Comparison of ENCODE assay signal across 28 cellular contexts in genomic region chr7:37419496-37419895, GRCh38. TPM values are rescaled to one million over a fixed set of nuclear protein-coding genes. Genes with fewer than 3 reads are reported as not detected.
DNase-seq lines count a peak whose midpoint lies in the region; ATAC-seq and TF ChIP-seq lines count a peak whose summit lies in the region.
"Had no signal": no experiment of that assay in that cellular context is flagged by ENCODE, and none has a peak within 500 bp of the region (broad histone marks: within the 10 kb centered on the region; RNA-seq: fewer than 3 reads in every experiment).

No MANE protein-coding gene starts in this region.

- no peak for TF ChIP-seq POLR2A in tibial nerve (IDR thresholded peaks at IDR 0.05)

- intact Hi-C loops in CD4-positive, alpha-beta T cell (cut with DNase I, micrococcal nuclease) = loop anchor here in 1 of 2 experiments (2.0 kb wide), 1 partner anchor 13 kb away; no protein-coding TSS in a partner anchor

- no peaks in the 10 kb centered on the region for H3K27me3 Mint-ChIP-seq in CD4-positive, alpha-beta T cell
- H3K27me3 Mint-ChIP-seq in activated T-helper 17 cell treated with anti-CD3 and anti-CD28 coated beads, Interleukin-2, amount 50 U/mL, for 72 hours = no peaks in the 10 kb centered on the region
- H3K27me3 Mint-ChIP-seq: activated CD4-positive, alpha-beta memory T cell treated with anti-CD3 and anti-CD28 coated beads, Interleukin-2, amount 10 ng/mL, durations not matched to agents 7 days and 5 days; effector memory CD8-positive, alpha-beta T cell had no signal

- ATAC-seq in CD4-positive, alpha-beta T cell (ENCODE audit: poor library complexity) = no peak
- peak; percentile 53 for ATAC-seq in GM21367 (IDR thresholded peaks at IDR 0.05; ENCODE audit: unreplicated experiment)
- ATAC-seq in activated T-helper 17 cell treated with anti-CD3 and anti-CD28 coated beads, Interleukin-2, amount 50 U/mL, for 72 hours (replicated peaks) = no peak
- no peak for ATAC-seq in foreskin keratinocyte
- ATAC-seq: effector memory CD8-positive, alpha-beta T cell; HepG2 had no signal

- no peaks in the 10 kb centered on the region for H3K27me3 ChIP-seq in CD4-positive, alpha-beta T cell (ENCODE audit: control insufficient read depth, insufficient read depth, low read length)
- H3K27me3 ChIP-seq in tibial nerve (no peaks in the 10 kb centered on the region), foreskin keratinocyte (no peaks in the 10 kb centered on the region)
- H3K27me3 ChIP-seq: BLaER1 treated with 17β-estradiol and CSF1 and Interleukin-3, amounts not matched to agents 10 nM and 100 nM had no signal

- H3K27ac Mint-ChIP-seq in CD4-positive, alpha-beta T cell = peak overlapping the region; percentile 21
- H3K27ac Mint-ChIP-seq in activated T-helper 17 cell treated with anti-CD3 and anti-CD28 coated beads, Interleukin-2, amount 50 U/mL, for 72 hours = peak overlapping the region; percentile 66
- H3K27ac Mint-ChIP-seq: activated CD4-positive, alpha-beta memory T cell treated with anti-CD3 and anti-CD28 coated beads, Interleukin-2, amount 10 ng/mL, durations not matched to agents 7 days and 5 days; T-helper 2 cell treated with Interferon-gamma antibody and Interleukin-4, amounts not matched to agents 5 μg/mL and 100 μg/mL, for 36 hours had no signal

- H3K4me1 Mint-ChIP-seq in CD4-positive, alpha-beta T cell (ENCODE audit: low read depth) = peaks cover 70% of the 10 kb centered on the region
- peaks cover 24% of the 10 kb centered on the region for H3K4me1 Mint-ChIP-seq in activated T-helper 17 cell treated with anti-CD3 and anti-CD28 coated beads, Interleukin-2, amount 50 U/mL, for 72 hours
- H3K4me1 Mint-ChIP-seq: neural crest cell had no signal

- no peak overlapping the region for H3K27ac ChIP-seq in CD4-positive, alpha-beta T cell (ENCODE audit: low read depth, low read length)
- H3K27ac ChIP-seq in tibial nerve (peak overlapping the region in 2 of 4 donors; percentile 13 to 26), foreskin keratinocyte (no peak overlapping the region)
- H3K27ac ChIP-seq: BLaER1 treated with 17β-estradiol and CSF1 and Interleukin-3, amounts not matched to agents 10 nM and 100 nM had no signal

- TF ChIP-seq EP300 in tibial nerve (IDR thresholded peaks at IDR 0.05) = no peak

- CTCF ChIA-PET in CD4-positive, alpha-beta T cell (lab: Charles Lee) = no interaction called here

- no peak for DNase-seq in CD4-positive, alpha-beta T cell
- DNase-seq in NOMO-1 treated with dmso at 0.1 percent for 144 hours (lab: John Stamatoyannopoulos, UW; ENCODE audit: unreplicated experiment) = peak; percentile 6
- DNase-seq in tibial nerve (ENCODE audit: low spot score in 2 of 2) = no peak
- no peak for DNase-seq in foreskin keratinocyte
- no peak for DNase-seq in NCI-H2029 (lab: John Stamatoyannopoulos, UW)
- DNase-seq: activated CD4-positive, alpha-beta memory T cell treated with anti-CD3 and anti-CD28 coated beads, Interleukin-2, amount 10 ng/mL, durations not matched to agents 7 days and 5 days; activated CD8-positive, alpha-beta memory T cell treated with anti-CD3 and anti-CD28 coated beads, Interleukin-2, amount 50 U/mL, for 48 hours; caudate nucleus; cortex of kidney; DND-41; effector memory CD8-positive, alpha-beta T cell; head of caudate nucleus; left cardiac atrium; NCI-H1417 treated with DMSO at 0.1 percent for 48 hours; NCI-H2107; NCI-H446 treated with DMSO at 0.1 percent for 48 hours; NCI-H82; SK-N-SH; stimulated activated CD4-positive, alpha-beta T cell treated with anti-CD3 and anti-CD28 coated beads, Interleukin-1b, Interleukin-23, amount 100 ng/mL, for 48 hours; stimulated activated CD8-positive, alpha-beta memory T cell treated with anti-CD3 and anti-CD28 coated beads, Interleukin-4, amount 100 ng/mL, for 48 hours; trophoblast cell had no signal

- H3K9me3 ChIP-seq in CD4-positive, alpha-beta T cell (ENCODE audit: control insufficient read depth, low read length) = no peaks in the 10 kb centered on the region
- no peaks in the 10 kb centered on the region for H3K9me3 ChIP-seq in tibial nerve
- H3K9me3 ChIP-seq: BLaER1 treated with 17β-estradiol and CSF1 and Interleukin-3, amounts not matched to agents 10 nM and 100 nM; SK-N-SH had no signal

- no peak for TF ChIP-seq CTCF in CD4-positive, alpha-beta T cell (IDR thresholded peaks at IDR 0.05)
- TF ChIP-seq CTCF in tibial nerve (IDR thresholded peaks at IDR 0.05) (no peak), foreskin keratinocyte (conservative IDR thresholded peaks at IDR 0.05) (no peak)

- POLR2A ChIA-PET in CD4-positive, alpha-beta T cell (lab: Charles Lee) = no interaction called here

- H3K4me3 Mint-ChIP-seq in CD4-positive, alpha-beta T cell = no peak overlapping the region
- H3K4me3 Mint-ChIP-seq in activated T-helper 17 cell treated with anti-CD3 and anti-CD28 coated beads, Interleukin-2, amount 50 U/mL, for 72 hours = no peak overlapping the region
- H3K4me3 Mint-ChIP-seq: activated CD4-positive, alpha-beta memory T cell treated with anti-CD3 and anti-CD28 coated beads, Interleukin-2, amount 10 ng/mL, durations not matched to agents 7 days and 5 days; effector memory CD8-positive, alpha-beta T cell; neural crest cell; T-helper 2 cell treated with Interferon-gamma antibody and Interleukin-4, amounts not matched to agents 5 μg/mL and 100 μg/mL, for 36 hours had no signal

- H3K4me1 ChIP-seq in tibial nerve (peaks cover 0 to 70% (median 27%) of the 10 kb centered on the region in 4 donors), foreskin keratinocyte (no peaks in the 10 kb centered on the region)

- no peak overlapping the region for H3K4me3 ChIP-seq in tibial nerve
- H3K4me3 ChIP-seq: BLaER1 treated with 17β-estradiol and CSF1 and Interleukin-3, amounts not matched to agents 10 nM and 100 nM; smooth muscle cell had no signal

- peaks cover 12% of the 10 kb centered on the region for H3K36me3 Mint-ChIP-seq in CD4-positive, alpha-beta T cell (ENCODE audit: low read depth)
- H3K36me3 Mint-ChIP-seq in activated T-helper 17 cell treated with anti-CD3 and anti-CD28 coated beads, Interleukin-2, amount 50 U/mL, for 72 hours (ENCODE audit: low read depth) = peaks cover 5% of the 10 kb centered on the region

- H3K9me3 Mint-ChIP-seq in CD4-positive, alpha-beta T cell = no peaks in the 10 kb centered on the region
- no peaks in the 10 kb centered on the region for H3K9me3 Mint-ChIP-seq in activated T-helper 17 cell treated with anti-CD3 and anti-CD28 coated beads, Interleukin-2, amount 50 U/mL, for 72 hours
- H3K9me3 Mint-ChIP-seq: activated CD4-positive, alpha-beta memory T cell treated with anti-CD3 and anti-CD28 coated beads, Interleukin-2, amount 10 ng/mL, durations not matched to agents 7 days and 5 days; effector memory CD8-positive, alpha-beta T cell; neural crest cell; T-helper 2 cell treated with Interferon-gamma antibody and Interleukin-4, amounts not matched to agents 5 μg/mL and 100 μg/mL, for 36 hours had no signal

- no peaks in the 10 kb centered on the region for H3K36me3 ChIP-seq in tibial nerve

RNA-seq across cellular contexts. Expression of gene ELMO1, which starts 29.2 kb away (rescaled TPM):
- total RNA-seq in CD4-positive, alpha-beta T cell = 100 to 1,000 TPM; 117 to 120 TPM
- total RNA-seq in activated T-helper 17 cell treated with anti-CD3 and anti-CD28 coated beads, Interleukin-2, amount 50 U/mL, for 72 hours = 100 to 1,000 TPM in 1 of 2 donors, 10 to 100 TPM in 1; 77.4 to 106 TPM
- 100 to 1,000 TPM; 196 to 328 (median 268) TPM for total RNA-seq in tibial nerve
- not detected in 2 replicates for total RNA-seq in foreskin keratinocyte
- polyA plus RNA-seq in foreskin keratinocyte = not detected in 2 replicates

Comparison
In these comparisons a context has a peak if more than half of its experiments do, and no peak if none do; other contexts are left out.
1. RNA of gene ELMO1, which starts 29.2 kb away (total RNA-seq): 196 to 328 TPM in tibial nerve, 117 to 120 TPM in CD4-positive, alpha-beta T cell and 77.4 to 106 TPM in activated T-helper 17 cell treated with anti-CD3 and anti-CD28 coated beads, Interleukin-2, amount 50 U/mL, for 72 hours; not detected in foreskin keratinocyte; every median in the first group is over 10 times any median in the second.